In genomic region chr3:146503459-146504202, GRCh38 we compare ENCODE assay signal across 8 cellular contexts. TPM values are rescaled to one million over a fixed set of nuclear protein-coding genes. Genes with fewer than 3 reads are reported as not detected.
DNase-seq lines count a peak whose midpoint lies in the region; ATAC-seq, FAIRE-seq and TF ChIP-seq lines count a peak whose summit lies in the region.

No MANE protein-coding gene starts in this region.

- intact Hi-C loops in mucosa of descending colon (cut with DNase I, micrococcal nuclease): no loop called here
- intact Hi-C loops in sigmoid colon (cut with DNase I): no loop called here

- H3K4me1 ChIP-seq in mucosa of descending colon (ENCODE audit: low read depth) (peaks cover 26% of the 10 kb centered on the region), sigmoid colon (peaks cover 0 to 4% (median 0%) of the 10 kb centered on the region in 4 donors)

- no peak for TF ChIP-seq POLR2A in sigmoid colon (IDR thresholded peaks at IDR 0.05)

- TF ChIP-seq EP300 in sigmoid colon (IDR thresholded peaks at IDR 0.05): no peak

- TF ChIP-seq CTCF in mucosa of descending colon (IDR thresholded peaks at IDR 0.05) (no peak), sigmoid colon (IDR thresholded peaks at IDR 0.05) (no peak)

- ATAC-seq in GM18498 (IDR thresholded peaks at IDR 0.05; ENCODE audit: unreplicated experiment): peak; percentile 96
- ATAC-seq in GM21737 (IDR thresholded peaks at IDR 0.05; ENCODE audit: unreplicated experiment): peak; percentile 98
- ATAC-seq in mucosa of descending colon: peak; percentile 73

- no peaks in the 10 kb centered on the region for H3K36me3 ChIP-seq in mucosa of descending colon (ENCODE audit: low read depth)
- no peaks in the 10 kb centered on the region for H3K36me3 ChIP-seq in sigmoid colon

- FAIRE-seq in HTR-8/SVneo (lab: Jason Lieb, UNC): peak; percentile 74

- H3K27ac ChIP-seq in sigmoid colon: no peak overlapping the region

- WGBS in sigmoid colon, 2 donors: 63 to 78% methylated on average over 12 of the region's 12 CpGs

- H3K27me3 ChIP-seq in sigmoid colon: no peaks in the 10 kb centered on the region

- DNase-seq in HTR-8/SVneo (ENCODE audit: insufficient read length, low spot score): peak; percentile 46
- peak; percentile 90 for DNase-seq in amniotic epithelial cell (ENCODE audit: low read depth)
- DNase-seq in mucosa of descending colon: peak; percentile 47 to 64 (median 53)
- DNase-seq in stimulated activated naive CD4-positive, alpha-beta T cell (lab: John Stamatoyannopoulos, UW): no peak
- DNase-seq in stimulated activated CD4-positive, alpha-beta T cell treated with anti-CD3 and anti-CD28 coated beads, Interleukin-4, amount 100 ng/mL, for 24 hours: no peak
- DNase-seq in sigmoid colon: no peak

- H3K9me3 ChIP-seq in mucosa of descending colon (no peaks in the 10 kb centered on the region), sigmoid colon (no peaks in the 10 kb centered on the region)

- no peak overlapping the region for H3K4me3 ChIP-seq in mucosa of descending colon
- H3K4me3 ChIP-seq in sigmoid colon: no peak overlapping the region

RNA-seq across cellular contexts. Expression of gene PLSCR2, which starts 34.3 kb away (rescaled TPM):
- 1 to 10 TPM in 2 of 3 donors, under 1 TPM in 1; 0.82 to 2.8 (median 1.3) TPM for total RNA-seq in mucosa of descending colon
- not detected for total RNA-seq in sigmoid colon
- under 1 TPM in 1 of 3 donors, not detected in 2; 0.45 TPM for polyA plus RNA-seq in sigmoid colon

RNA-seq across cellular contexts. Expression of gene PLSCR1, which starts 40.8 kb away (rescaled TPM):
- 100 to 1,000 TPM; 119 to 264 (median 180) TPM for total RNA-seq in mucosa of descending colon
- 100 to 1,000 TPM in 2 of 4 donors, 10 to 100 TPM in 2; 59.3 to 194 (median 101) TPM for total RNA-seq in sigmoid colon
- 100 to 1,000 TPM in 2 of 3 donors, 10 to 100 TPM in 1; 88.9 to 156 (median 145) TPM for polyA plus RNA-seq in sigmoid colon

Comparison
In these comparisons a context has a peak if more than half of its experiments do, and no peak if none do; other contexts are left out.
1. DNase-seq: peak in HTR-8/SVneo (single experiment), amniotic epithelial cell (single experiment) and mucosa of descending colon (3 of 3); none in stimulated activated naive CD4-positive, alpha-beta T cell (0 of 6), stimulated activated CD4-positive, alpha-beta T cell treated with anti-CD3 and anti-CD28 coated beads, Interleukin-4, amount 100 ng/mL, for 24 hours (single experiment) and sigmoid colon (single experiment).
2. Peak in every context shown above with its lines, with median percentiles within 50 percentile points of each other: ATAC-seq.